Comparison of ENCODE assay signal across 1 cellular context in genomic region chr1:18999287-18999852, GRCh38.
TF ChIP-seq lines count a peak whose summit lies in the region.

No MANE protein-coding gene starts in this region.

TF ChIP-seq in WTC11, 78 proteins besides CTCF, POLR2A, EP300 and RAD21 (continued from another document):
- TF ChIP-seq STAT6 (CRISPR knock-in tag; conservative IDR thresholded peaks at IDR 0.05; ENCODE audit: low read depth), result no peak
- no peak for TF ChIP-seq JUN (CRISPR knock-in tag; IDR thresholded peaks at IDR 0.05)
- no peak for TF ChIP-seq ZNF138 (CRISPR knock-in tag; conservative IDR thresholded peaks at IDR 0.05)
